In genomic region chr10:117537436-117537903, GRCh38 we compare ENCODE assay signal across 8 cellular contexts. TPM values are rescaled to one million over a fixed set of nuclear protein-coding genes. Genes with fewer than 3 reads are reported as not detected.
DNase-seq lines count a peak whose midpoint lies in the region; ATAC-seq, FAIRE-seq and TF ChIP-seq lines count a peak whose summit lies in the region.

No MANE protein-coding gene starts in this region.

- H3K27me3 ChIP-seq in transverse colon: peaks cover 100% of the 10 kb centered on the region

- no peak overlapping the region for H3K4me3 Mint-ChIP-seq in activated CD8-positive, alpha-beta T cell treated with anti-CD3 and anti-CD28 coated beads for 36 hours
- H3K4me3 Mint-ChIP-seq in T-cell: peak overlapping the region in 1 of 3 donors; percentile 30

- no peaks in the 10 kb centered on the region for H3K36me3 Mint-ChIP-seq in activated CD8-positive, alpha-beta T cell treated with anti-CD3 and anti-CD28 coated beads for 36 hours (ENCODE audit: low read depth)
- H3K36me3 Mint-ChIP-seq in T-cell: no peaks in the 10 kb centered on the region

- POLR2A ChIA-PET in A549 (lab: Yijun Ruan, JAX): no interaction called here
- POLR2A ChIA-PET in activated CD8-positive, alpha-beta T cell treated with anti-CD3 and anti-CD28 coated beads for 36 hours (lab: Charles Lee): no interaction called here
- POLR2A ChIA-PET in T-cell (lab: Charles Lee): no interaction called here

- peak; percentile 95 for TF ChIP-seq CTCF in A549 (IDR thresholded peaks at IDR 0.05)
- peak; percentile 79 for TF ChIP-seq CTCF in activated CD8-positive, alpha-beta T cell treated with anti-CD3 and anti-CD28 coated beads for 36 hours (IDR thresholded peaks at IDR 0.05)
- peak in 4 of 5 experiments; percentile 20 to 64 (median 52) for TF ChIP-seq CTCF in transverse colon (IDR thresholded peaks at IDR 0.05)

- H3K9me3 ChIP-seq in A549: no peaks in the 10 kb centered on the region
- no peaks in the 10 kb centered on the region for H3K9me3 ChIP-seq in transverse colon

- 4% methylated on average over 26 of the region's 39 CpGs for WGBS in A549 (ENCODE audit: missing lambda C conversion rate)
- WGBS in transverse colon (ENCODE audit: low coverage in 1 of 2), 2 donors: 4% methylated on average over 37 of the region's 39 CpGs; no CpG with 5 or more reads in 1 of the 2 donors

- no peaks in the 10 kb centered on the region for H3K36me3 ChIP-seq in transverse colon

- TF ChIP-seq EP300 in A549 (IDR thresholded peaks at IDR 0.05) (no peak), transverse colon (IDR thresholded peaks at IDR 0.05; ENCODE audit: low read depth) (no peak)

- H3K9me3 Mint-ChIP-seq in activated CD8-positive, alpha-beta T cell treated with anti-CD3 and anti-CD28 coated beads for 36 hours: no peaks in the 10 kb centered on the region
- H3K9me3 Mint-ChIP-seq in T-cell: no peaks in the 10 kb centered on the region

- peak; percentile 45 to 74; a peak in 4 of 6 replicates for ATAC-seq in A549
- ATAC-seq in activated CD8-positive, alpha-beta T cell treated with anti-CD3 and anti-CD28 coated beads for 36 hours: no peak
- ATAC-seq in HG03460 (IDR thresholded peaks at IDR 0.05; ENCODE audit: unreplicated experiment): no peak
- ATAC-seq in T-cell (replicated peaks in 1 of 4): no peak

- CTCF ChIA-PET in A549 (lab: Yijun Ruan, JAX): interaction anchor here (0.6 to 3.0 kb wide), 36 partner anchors 8 to 901 kb away, joined by 3 to 51 read pairs (median 4); no protein-coding TSS in a partner anchor
- CTCF ChIA-PET in activated CD8-positive, alpha-beta T cell treated with anti-CD3 and anti-CD28 coated beads for 36 hours (lab: Charles Lee): interaction anchor here (0.8 to 2.1 kb wide), 10 partner anchors 8 to 722 kb away, joined by 3 to 7 read pairs (median 3); no protein-coding TSS in a partner anchor
- CTCF ChIA-PET in T-cell (lab: Charles Lee): interaction anchor here in 1 of 2 donors (0.6 kb wide), 1 partner anchor 680 kb away, joined by 3 read pairs; no protein-coding TSS in a partner anchor

- TF ChIP-seq POLR2A in A549 (IDR thresholded peaks at IDR 0.05; ENCODE audit: low read length) (no peak), transverse colon (IDR thresholded peaks at IDR 0.05) (no peak)

- FAIRE-seq in A549 (lab: Jason Lieb, UNC) (no peak), GM19239 (lab: Jason Lieb, UNC) (no peak)

- no peak overlapping the region for H3K4me3 ChIP-seq in A549
- peak overlapping the region in 1 of 4 donors; percentile 17 for H3K4me3 ChIP-seq in transverse colon

- DNase-seq in A549 (ENCODE audit: low read depth in 1 of 2, low spot score in 1 of 2) (peak; percentile 25 to 50), GM19239 (ENCODE audit: insufficient read length, low spot score) (peak; percentile 71), iPS-NIHi11 (ENCODE audit: low spot score) (peak; percentile 76), transverse colon (no peak), cerebellar cortex (ENCODE audit: low spot score) (no peak), T-cell (no peak)
- no peak for DNase-seq in activated CD8-positive, alpha-beta T cell treated with anti-CD3 and anti-CD28 coated beads for 36 hours

- no peak overlapping the region for H3K27ac ChIP-seq in A549
- no peak overlapping the region for H3K27ac ChIP-seq in transverse colon

- TF ChIP-seq RAD21 in A549 (conservative IDR thresholded peaks at IDR 0.05 in 1 of 2, IDR thresholded peaks at IDR 0.05 in 1 of 2): peak; percentile 69 to 94

- peak overlapping the region; percentile 73 for H3K4me2 ChIP-seq in A549

- peaks cover 11% of the 10 kb centered on the region for H3K4me1 Mint-ChIP-seq in activated CD8-positive, alpha-beta T cell treated with anti-CD3 and anti-CD28 coated beads for 36 hours (ENCODE audit: low read depth)
- peaks cover 12 to 29% (median 21%) of the 10 kb centered on the region in 3 donors for H3K4me1 Mint-ChIP-seq in T-cell

- peaks cover 66% of the 10 kb centered on the region for H3K27me3 Mint-ChIP-seq in activated CD8-positive, alpha-beta T cell treated with anti-CD3 and anti-CD28 coated beads for 36 hours
- H3K27me3 Mint-ChIP-seq in T-cell: peaks cover 49 to 76% of the 10 kb centered on the region in 2 donors

- H3K4me1 ChIP-seq in A549 (0 out of 3 replicates have a peak, but pooled peaks cover 12% of the 10 kb centered on the region), transverse colon (peaks cover 14 to 40% (median 28%) of the 10 kb centered on the region in 4 donors)

- in situ Hi-C loops in transverse colon (cut with MboI; ENCODE audit: low pct_ligation_motif_present in 1 of 4, low pct_unique_long_range_greater_than_20kb in 1 of 4, low sequenced_read_pairs in 3 of 4): loop anchor here in 1 of 4 donors (25.0 kb wide), 2 partner anchors 700 to 925 kb away; no protein-coding TSS in a partner anchor

- H3K27ac Mint-ChIP-seq in activated CD8-positive, alpha-beta T cell treated with anti-CD3 and anti-CD28 coated beads for 36 hours: no peak overlapping the region
- H3K27ac Mint-ChIP-seq in T-cell: no peak overlapping the region

- intact Hi-C loops in activated CD8-positive, alpha-beta T cell treated with anti-CD3 and anti-CD28 coated beads for 36 hours (cut with micrococcal nuclease): loop anchor here (2.0 to 10.0 kb wide), 3 partner anchors 15 to 705 kb away; partner anchors contain the start of gene VAX1
- intact Hi-C loops in transverse colon (cut with DNase I; ENCODE audit: low total_unique reads): no loop called here

TF ChIP-seq in A549, 52 proteins besides CTCF, POLR2A, EP300 and RAD21:
- TF ChIP-seq NR3C1 (IDR thresholded peaks at IDR 0.05) (no peak), SMC3 (IDR thresholded peaks at IDR 0.05) (peak; percentile 89), TFCP2L1 (CRISPR knock-in tag; IDR thresholded peaks at IDR 0.05) (no peak)

RNA-seq across cellular contexts. Expression of gene EMX2, which starts 5.1 kb away (rescaled TPM):
- polyA plus RNA-seq in A549 (2011; rRNA removed): not detected in 2 replicates
- polyA plus RNA-seq in A549 (2012; cell fraction: cytosol; rRNA removed): not detected in 2 replicates
- polyA plus RNA-seq in A549 (2012; cell fraction: nucleus; rRNA removed): not detected in 2 replicates
- not detected in 3 replicates for polyA plus RNA-seq in A549 (2017; fragmentation: RNase III; extraction: RNeasy Plus Mini Kit Qiagen cat#74134 plus additional on column Dnase treatment)
- polyA minus RNA-seq in A549 (2011; rRNA and poly(A)+ RNA removed): not detected in 2 replicates
- total RNA-seq in activated CD8-positive, alpha-beta T cell treated with anti-CD3 and anti-CD28 coated beads for 36 hours: not detected
- total RNA-seq in transverse colon: under 1 TPM in 1 of 4 donors, not detected in 3; 0.95 TPM
- total RNA-seq in T-cell: not detected

Comparison
In these comparisons a context has a peak if more than half of its experiments do, and no peak if none do; other contexts are left out.
1. ATAC-seq: peak in A549 (2 of 2); none in activated CD8-positive, alpha-beta T cell treated with anti-CD3 and anti-CD28 coated beads for 36 hours (single experiment), HG03460 (single experiment) and T-cell (0 of 4).
2. DNase-seq: peak in A549 (2 of 2), GM19239 (single experiment) and iPS-NIHi11 (single experiment); none in activated CD8-positive, alpha-beta T cell treated with anti-CD3 and anti-CD28 coated beads for 36 hours (single experiment), transverse colon (single experiment), cerebellar cortex (single experiment) and T-cell (0 of 34).
3. Peak in every context shown above with its lines, with median percentiles within 50 percentile points of each other: CTCF ChIP-seq.